26 cellular contexts compared by ENCODE assay signal in the genomic region with DNA sequence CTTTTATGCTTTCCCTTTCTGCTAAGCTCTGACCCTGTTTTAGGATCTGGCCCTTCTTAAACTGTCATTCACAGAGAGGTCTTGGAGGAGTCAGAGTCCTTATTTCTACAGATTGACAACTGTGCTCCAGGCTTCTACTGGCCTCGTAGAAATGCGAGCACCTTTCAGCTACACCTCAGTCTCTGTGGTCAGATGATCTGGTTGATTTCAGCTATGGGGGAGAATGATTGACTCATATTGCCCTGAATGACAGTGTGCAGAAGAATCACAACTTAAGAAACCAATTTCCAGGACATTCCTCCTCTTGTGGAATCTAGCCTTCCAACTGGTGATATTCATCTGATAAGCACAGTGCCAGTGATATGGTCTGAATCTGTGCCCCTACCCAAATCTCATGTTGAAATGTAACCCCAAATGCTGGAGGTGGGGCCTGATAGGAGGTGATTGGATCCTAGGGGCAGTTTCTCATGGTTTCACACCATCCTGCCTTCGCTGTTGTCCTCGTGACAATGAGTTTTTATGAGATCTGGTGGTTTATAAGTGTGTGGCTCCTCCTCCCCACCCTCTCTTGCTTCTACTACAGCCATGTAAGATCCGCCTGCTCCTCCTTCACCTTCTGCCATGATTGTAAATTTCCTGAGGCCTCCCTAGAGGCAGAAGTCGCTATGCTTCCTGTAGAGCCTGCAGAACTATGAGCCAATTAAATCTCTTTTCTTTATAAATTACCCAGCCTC. TPM values are rescaled to one million over a fixed set of nuclear protein-coding genes. Genes with fewer than 3 reads are reported as not detected.
DNase-seq lines count a peak whose midpoint lies in the region; ATAC-seq and TF ChIP-seq lines count a peak whose summit lies in the region.
"Had no signal": no experiment of that assay in that cellular context is flagged by ENCODE, and none has a peak within 500 bp of the region (broad histone marks: within the 10 kb centered on the region; RNA-seq: fewer than 3 reads in every experiment).

No MANE protein-coding gene starts in this region.

- DNase-seq in activated naive CD8-positive, alpha-beta T cell treated with anti-CD3 and anti-CD28 coated beads, Interleukin-2, amount 50 U/mL, for 24 hours: no peak
- no peak for DNase-seq in activated naive CD8-positive, alpha-beta T cell treated with anti-CD3 and anti-CD28 coated beads for 36 hours
- DNase-seq in RWPE2 (ENCODE audit: low spot score): no peak
- no peak for DNase-seq in mesothelial cell of epicardium (ENCODE audit: low spot score in 2 of 2, unreplicated experiment in 2 of 2)
- no peak for DNase-seq in type B pancreatic cell (ENCODE audit: extremely low spot score, unreplicated experiment)
- DNase-seq: BE2C; Caco-2; CD4-positive, alpha-beta memory T cell; DMS 273 treated with DMSO at 0.1 percent for 48 hours; DMS79 treated with DMSO at 0.1 percent for 48 hours; GM23248; H9; HFFc6; Kasumi-1; MG63; NCI-H1417; NCI-H1694 treated with DMSO at 0.1 percent for 48 hours; NCI-H2081 treated with DMSO at 0.1 percent for 48 hours; NCI-H2171 treated with DMSO at 0.1 percent for 48 hours; NCI-H524 treated with DMSO at 0.1 percent for 48 hours; NCI-H82; Right ventricle myocardium superior had no signal

- TF ChIP-seq CTCF in RWPE2 (IDR thresholded peaks at IDR 0.05; ENCODE audit: poor library complexity, severe bottlenecking) (no peak), mesothelial cell of epicardium (IDR thresholded peaks at IDR 0.05; ENCODE audit: unreplicated experiment) (no peak), type B pancreatic cell (conservative IDR thresholded peaks at IDR 0.05) (no peak)

- no peak overlapping the region for H3K27ac Mint-ChIP-seq in activated naive CD8-positive, alpha-beta T cell treated with anti-CD3 and anti-CD28 coated beads, Interleukin-2, amount 50 U/mL, for 24 hours
- H3K27ac Mint-ChIP-seq in activated naive CD8-positive, alpha-beta T cell treated with anti-CD3 and anti-CD28 coated beads for 36 hours: no peak overlapping the region
- H3K27ac Mint-ChIP-seq in mesothelial cell of epicardium: peak overlapping the region; percentile 33
- H3K27ac Mint-ChIP-seq in type B pancreatic cell: peak overlapping the region; percentile 63
- H3K27ac Mint-ChIP-seq: CD4-positive, alpha-beta memory T cell; HFFc6 had no signal

- H3K27ac ChIP-seq in RWPE2 (ENCODE audit: poor library complexity, severe bottlenecking): peak overlapping the region; percentile 14
- H3K27ac ChIP-seq: GM23248 had no signal

- H3K9me3 Mint-ChIP-seq in activated naive CD8-positive, alpha-beta T cell treated with anti-CD3 and anti-CD28 coated beads, Interleukin-2, amount 50 U/mL, for 24 hours: peaks cover 4% of the 10 kb centered on the region
- H3K9me3 Mint-ChIP-seq in activated naive CD8-positive, alpha-beta T cell treated with anti-CD3 and anti-CD28 coated beads for 36 hours: peaks cover 2% of the 10 kb centered on the region
- peaks cover 14% of the 10 kb centered on the region for H3K9me3 Mint-ChIP-seq in mesothelial cell of epicardium
- H3K9me3 Mint-ChIP-seq in type B pancreatic cell: no peaks in the 10 kb centered on the region
- H3K9me3 Mint-ChIP-seq: HFFc6 had no signal

- peak; percentile 79 for ATAC-seq in activated naive CD8-positive, alpha-beta T cell treated with anti-CD3 and anti-CD28 coated beads, Interleukin-2, amount 50 U/mL, for 24 hours
- ATAC-seq in RWPE2 (ENCODE audit: low read depth): no peak
- no peak for ATAC-seq in GM19452 (IDR thresholded peaks at IDR 0.05; ENCODE audit: unreplicated experiment)
- no peak for ATAC-seq in GM21619 (IDR thresholded peaks at IDR 0.05; ENCODE audit: unreplicated experiment)

- H3K4me3 ChIP-seq in RWPE2 (ENCODE audit: severe bottlenecking): no peak overlapping the region
- H3K4me3 ChIP-seq: GM23248, MG63 had no signal

- H3K27me3 Mint-ChIP-seq in activated naive CD8-positive, alpha-beta T cell treated with anti-CD3 and anti-CD28 coated beads, Interleukin-2, amount 50 U/mL, for 24 hours: peaks cover 10% of the 10 kb centered on the region
- peaks cover 4% of the 10 kb centered on the region for H3K27me3 Mint-ChIP-seq in activated naive CD8-positive, alpha-beta T cell treated with anti-CD3 and anti-CD28 coated beads for 36 hours
- H3K27me3 Mint-ChIP-seq in mesothelial cell of epicardium (ENCODE audit: low read depth): no peaks in the 10 kb centered on the region
- peaks cover 5% of the 10 kb centered on the region for H3K27me3 Mint-ChIP-seq in type B pancreatic cell

- no peaks in the 10 kb centered on the region for H3K9me3 ChIP-seq in RWPE2 (ENCODE audit: severe bottlenecking)
- H3K9me3 ChIP-seq: BE2C, Caco-2, MG63 had no signal

- H3K4me1 ChIP-seq in RWPE2 (ENCODE audit: insufficient read depth, poor library complexity, severe bottlenecking): peaks cover 22% of the 10 kb centered on the region
- H3K4me1 ChIP-seq: BE2C had no signal

- H3K4me1 Mint-ChIP-seq in activated naive CD8-positive, alpha-beta T cell treated with anti-CD3 and anti-CD28 coated beads, Interleukin-2, amount 50 U/mL, for 24 hours: peaks cover 4% of the 10 kb centered on the region
- no peaks in the 10 kb centered on the region for H3K4me1 Mint-ChIP-seq in activated naive CD8-positive, alpha-beta T cell treated with anti-CD3 and anti-CD28 coated beads for 36 hours
- H3K4me1 Mint-ChIP-seq in mesothelial cell of epicardium (peaks cover 44% of the 10 kb centered on the region), type B pancreatic cell (ENCODE audit: unreplicated experiment) (peaks cover 20% of the 10 kb centered on the region)
- H3K4me1 Mint-ChIP-seq: CD4-positive, alpha-beta memory T cell had no signal

- H3K27me3 ChIP-seq in RWPE2 (ENCODE audit: insufficient read depth, poor library complexity, severe bottlenecking): no peaks in the 10 kb centered on the region
- H3K27me3 ChIP-seq: MG63 had no signal

- H3K36me3 Mint-ChIP-seq in activated naive CD8-positive, alpha-beta T cell treated with anti-CD3 and anti-CD28 coated beads, Interleukin-2, amount 50 U/mL, for 24 hours (ENCODE audit: low read depth): peaks cover 2% of the 10 kb centered on the region
- H3K36me3 Mint-ChIP-seq in activated naive CD8-positive, alpha-beta T cell treated with anti-CD3 and anti-CD28 coated beads for 36 hours: no peaks in the 10 kb centered on the region
- peaks cover 1% of the 10 kb centered on the region for H3K36me3 Mint-ChIP-seq in mesothelial cell of epicardium
- no peaks in the 10 kb centered on the region for H3K36me3 Mint-ChIP-seq in type B pancreatic cell

- no peaks in the 10 kb centered on the region for H3K36me3 ChIP-seq in RWPE2 (ENCODE audit: low read depth)
- H3K36me3 ChIP-seq: BE2C, MG63 had no signal

- no peak overlapping the region for H3K4me3 Mint-ChIP-seq in activated naive CD8-positive, alpha-beta T cell treated with anti-CD3 and anti-CD28 coated beads, Interleukin-2, amount 50 U/mL, for 24 hours
- H3K4me3 Mint-ChIP-seq in activated naive CD8-positive, alpha-beta T cell treated with anti-CD3 and anti-CD28 coated beads for 36 hours: no peak overlapping the region
- H3K4me3 Mint-ChIP-seq in mesothelial cell of epicardium (no peak overlapping the region), type B pancreatic cell (no peak overlapping the region)
- H3K4me3 Mint-ChIP-seq: CD4-positive, alpha-beta memory T cell; H9; HFFc6 had no signal

RNA-seq across cellular contexts. Expression of gene CYP3A7, which starts 14.0 kb away (rescaled TPM):
- not detected for total RNA-seq in activated naive CD8-positive, alpha-beta T cell treated with anti-CD3 and anti-CD28 coated beads for 36 hours
- total RNA-seq in mesothelial cell of epicardium (0.33 TPM in 1 of 3 replicates, not detected in the others), type B pancreatic cell (ENCODE audit: low replicate concordance) (0.46 and 2.3 TPM in 2 replicates)
- total RNA-seq: A673; Caco-2; CD4-positive, alpha-beta memory T cell; GM23248; H9; OCI-LY7; Right ventricle myocardium superior had no signal

RNA-seq across cellular contexts. Expression of gene CYP3A4, which starts 35.0 kb away (rescaled TPM):
- total RNA-seq in activated naive CD8-positive, alpha-beta T cell treated with anti-CD3 and anti-CD28 coated beads for 36 hours: not detected
- total RNA-seq in mesothelial cell of epicardium (not detected in 3 replicates), type B pancreatic cell (ENCODE audit: low replicate concordance) (4.2 and 10.0 TPM in 2 replicates)
- total RNA-seq: A673; Caco-2; CD4-positive, alpha-beta memory T cell; GM23248; H9; HFFc6; OCI-LY7 had no signal

Comparison
In these comparisons a context has a peak if more than half of its experiments do, and no peak if none do; other contexts are left out.
1. H3K27ac Mint-ChIP-seq: peak in mesothelial cell of epicardium (single experiment) and type B pancreatic cell (single experiment); none in activated naive CD8-positive, alpha-beta T cell treated with anti-CD3 and anti-CD28 coated beads, Interleukin-2, amount 50 U/mL, for 24 hours (single experiment) and activated naive CD8-positive, alpha-beta T cell treated with anti-CD3 and anti-CD28 coated beads for 36 hours (single experiment).